Comparison of ENCODE assay signal across 7 cellular contexts in the genomic region with DNA sequence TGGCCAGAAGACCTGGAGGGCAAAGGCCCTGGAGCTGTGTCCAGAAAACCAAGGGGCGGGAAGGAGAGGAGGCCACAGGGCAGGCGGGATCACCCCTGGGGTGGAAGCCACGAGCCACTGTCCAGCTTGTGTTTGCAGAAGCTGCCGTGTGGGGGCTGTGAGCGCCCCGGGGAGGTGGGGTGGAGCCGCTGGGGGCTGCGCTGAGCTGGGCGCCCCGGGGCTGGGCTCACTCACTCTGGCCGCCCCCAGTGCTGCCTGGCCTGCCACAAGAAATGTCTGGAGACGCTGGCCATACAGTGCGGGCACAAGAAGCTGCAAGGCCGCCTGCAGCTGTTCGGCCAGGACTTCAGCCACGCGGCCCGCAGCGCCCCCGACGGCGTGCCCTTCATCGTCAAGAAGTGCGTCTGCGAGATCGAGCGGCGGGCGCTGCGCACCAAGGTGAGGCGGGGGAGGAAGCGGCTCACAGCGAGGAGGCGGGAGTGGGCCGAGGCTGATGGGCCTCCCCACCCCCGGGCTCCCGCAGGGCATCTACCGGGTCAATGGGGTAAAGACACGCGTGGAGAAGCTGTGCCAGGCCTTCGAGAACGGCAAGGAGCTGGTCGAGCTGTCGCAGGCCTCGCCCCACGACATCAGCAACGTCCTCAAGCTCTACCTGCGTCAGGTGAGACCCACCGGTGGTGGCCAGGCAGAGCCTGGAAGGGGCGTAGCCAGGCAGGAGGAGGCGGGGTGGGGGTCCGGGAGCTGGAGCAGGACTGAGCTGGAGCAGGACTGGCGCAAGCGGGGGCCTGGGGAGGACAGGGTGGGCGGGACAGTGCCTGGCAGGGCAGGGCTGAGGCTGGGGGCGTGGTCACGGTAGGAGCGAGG. TPM values are rescaled to one million over a fixed set of nuclear protein-coding genes. Genes with fewer than 3 reads are reported as not detected.
A peak's percentile ranks its signal among the peaks of the same experiment; 100 is the strongest.
DNase-seq lines count a peak whose midpoint lies in the region; ATAC-seq, FAIRE-seq and TF ChIP-seq lines count a peak whose summit lies in the region.
"Had no signal": no experiment of that assay in that cellular context is flagged by ENCODE, and none has a peak within 500 bp of the region (broad histone marks: within the 10 kb centered on the region; RNA-seq: fewer than 3 reads in every experiment).

No MANE protein-coding gene starts in this region.

- no peaks in the 10 kb centered on the region; the same call in 1 of the 2 replicates for H3K79me1 ChIP-seq in H1 (ENCODE audit: low read depth, low read length)

- H3K27ac ChIP-seq in H1 (ENCODE audit: low read depth, low read length) (no peak overlapping the region), smooth muscle cell (ENCODE audit: low read depth) (no peak overlapping the region)

- H3K4me1 ChIP-seq in H1 (replicated peaks in 1 of 4; ENCODE audit: control insufficient read depth in 3 of 4, insufficient read depth in 4 of 4, low read length in 3 of 4) (peaks cover 0 to 7% (median 0%) of the 10 kb centered on the region in 4 experiments; a peak in 4 of 7 replicates), smooth muscle cell (ENCODE audit: low read depth) (no peaks in the 10 kb centered on the region), Caco-2 (no peaks in the 10 kb centered on the region)

- H3K56ac ChIP-seq in H1 (replicated peaks; ENCODE audit: insufficient read length, low read depth, low read length) = no peak overlapping the region

- no peaks in the 10 kb centered on the region for H3K27me3 Mint-ChIP-seq in activated CD4-positive, alpha-beta memory T cell treated with anti-CD3 and anti-CD28 coated beads, Interleukin-2, amount 10 ng/mL, durations not matched to agents 7 days and 5 days
- no peaks in the 10 kb centered on the region for H3K27me3 Mint-ChIP-seq in activated CD4-positive, alpha-beta memory T cell treated with anti-CD3 and anti-CD28 coated beads for 36 hours
- no peaks in the 10 kb centered on the region for H3K27me3 Mint-ChIP-seq in Caco-2 (ENCODE audit: insufficient read depth, unreplicated experiment)

- H4K20me1 ChIP-seq in H1 (replicated peaks in 1 of 2; ENCODE audit: control insufficient read depth in 1 of 2, insufficient read depth in 2 of 2, low read length in 2 of 2) (peaks cover 0 to 17% of the 10 kb centered on the region in 2 experiments), smooth muscle cell (ENCODE audit: low read depth) (no peaks in the 10 kb centered on the region)

- H3K18ac ChIP-seq in H1 (ENCODE audit: extremely low read depth, low read length) = no peak overlapping the region

- no peak overlapping the region for H2BK5ac ChIP-seq in H1 (ENCODE audit: low read depth, low read length)

- no peak overlapping the region for H4K5ac ChIP-seq in H1 (ENCODE audit: insufficient read length, low read depth, low read length)

- H3F3A ChIP-seq in smooth muscle cell (ENCODE audit: low read depth) = no peaks in the 10 kb centered on the region

- H3K4me3 Mint-ChIP-seq in activated CD4-positive, alpha-beta memory T cell treated with anti-CD3 and anti-CD28 coated beads, Interleukin-2, amount 10 ng/mL, durations not matched to agents 7 days and 5 days = no peak overlapping the region
- H3K4me3 Mint-ChIP-seq in activated CD4-positive, alpha-beta memory T cell treated with anti-CD3 and anti-CD28 coated beads for 36 hours = no peak overlapping the region
- H3K4me3 Mint-ChIP-seq in Caco-2 (ENCODE audit: unreplicated experiment) = no peak overlapping the region

- intact Hi-C loops in activated CD4-positive, alpha-beta memory T cell treated with anti-CD3 and anti-CD28 coated beads for 36 hours (cut with micrococcal nuclease) = loop anchor here (1.0 kb wide), 2 partner anchors 14 kb away; partner anchors contain the start of genes ARHGAP45 and POLR2E
- intact Hi-C loops in Caco-2 (cut with micrococcal nuclease; ENCODE audit: unreplicated experiment) = no loop called here

- H4K8ac ChIP-seq in H1 (ENCODE audit: extremely low read depth, insufficient read depth, low read length) = no peak overlapping the region; the same call in 1 of the 2 replicates

- POLR2A ChIA-PET in activated CD4-positive, alpha-beta memory T cell treated with anti-CD3 and anti-CD28 coated beads, Interleukin-2, amount 10 ng/mL, durations not matched to agents 7 days and 5 days (lab: Charles Lee) = interaction anchor here (1.1 to 17.5 kb wide), 13 partner anchors 5 to 160 kb away, joined by 4 to 334 read pairs (median 16); partner anchors contain the start of genes ABCA7, ARHGAP45, ATP5F1D and CNN2
- POLR2A ChIA-PET in activated CD4-positive, alpha-beta memory T cell treated with anti-CD3 and anti-CD28 coated beads for 36 hours (lab: Charles Lee) = interaction anchor here (0.6 to 6.7 kb wide), 4 partner anchors 13 to 172 kb away, joined by 3 to 55 read pairs (median 5); partner anchors contain the start of genes ARHGAP45 and GPX4
- POLR2A ChIA-PET in H1 (lab: Charles Lee; ENCODE audit: partially characterized antibody) = interaction anchor here (0.5 to 10.3 kb wide), 21 partner anchors 9 to 845 kb away, joined by 3 to 93 read pairs (median 4); partner anchors contain the start of genes ABCA7, ARHGAP45, ATP5F1D and CIRBP
- POLR2A ChIA-PET in Caco-2 (lab: Charles Lee) = no interaction called here

- H3K4ac ChIP-seq in H1 (replicated peaks; ENCODE audit: insufficient read length, low read depth, low read length) = no peak overlapping the region

- no peak overlapping the region for H2BK15ac ChIP-seq in H1 (ENCODE audit: low read length)

- no peak for TF ChIP-seq RAD21 in H1 (IDR thresholded peaks at IDR 0.05 in 1 of 2, conservative IDR thresholded peaks at IDR 0.05 in 1 of 2; ENCODE audit: low read depth in 2 of 2, low read length in 2 of 2)

- peak overlapping the region; percentile 54 for H3K27ac Mint-ChIP-seq in activated CD4-positive, alpha-beta memory T cell treated with anti-CD3 and anti-CD28 coated beads, Interleukin-2, amount 10 ng/mL, durations not matched to agents 7 days and 5 days
- no peak overlapping the region for H3K27ac Mint-ChIP-seq in activated CD4-positive, alpha-beta memory T cell treated with anti-CD3 and anti-CD28 coated beads for 36 hours
- H3K27ac Mint-ChIP-seq in Caco-2 (ENCODE audit: unreplicated experiment) = no peak overlapping the region

- CTCF ChIA-PET in activated CD4-positive, alpha-beta memory T cell treated with anti-CD3 and anti-CD28 coated beads, Interleukin-2, amount 10 ng/mL, durations not matched to agents 7 days and 5 days (lab: Charles Lee) = interaction anchor here (0.8 to 2.1 kb wide), 3 partner anchors 15 to 19 kb away, joined by 3 to 12 read pairs (median 4); partner anchors contain the start of gene ARHGAP45
- CTCF ChIA-PET in activated CD4-positive, alpha-beta memory T cell treated with anti-CD3 and anti-CD28 coated beads for 36 hours (lab: Charles Lee) = interaction anchor here (0.9 to 4.8 kb wide), 4 partner anchors 10 to 111 kb away, joined by 3 to 25 read pairs (median 4); partner anchors contain the start of gene ARHGAP45
- CTCF ChIA-PET in H1 (lab: Charles Lee; ENCODE audit: partially characterized antibody) = interaction anchor here (0.6 to 8.9 kb wide), 19 partner anchors 10 to 189 kb away, joined by 3 to 54 read pairs (median 4); partner anchors contain the start of genes ARHGAP45, MED16 and RNU6-9
- CTCF ChIA-PET in Caco-2 (lab: Charles Lee) = no interaction called here

- H3K9ac ChIP-seq in H1 (replicated peaks in 1 of 4; ENCODE audit: extremely low read depth in 1 of 4, low read depth in 3 of 4, low read length in 3 of 4) (no peak overlapping the region), smooth muscle cell (ENCODE audit: low read depth) (no peak overlapping the region)

- no peak overlapping the region for H2BK120ac ChIP-seq in H1 (replicated peaks; ENCODE audit: low read depth, low read length)

- no peak overlapping the region for H2AK5ac ChIP-seq in H1 (ENCODE audit: low read depth, low read length)

- peaks cover 66% of the 10 kb centered on the region for H3K4me1 Mint-ChIP-seq in activated CD4-positive, alpha-beta memory T cell treated with anti-CD3 and anti-CD28 coated beads, Interleukin-2, amount 10 ng/mL, durations not matched to agents 7 days and 5 days
- peaks cover 60% of the 10 kb centered on the region for H3K4me1 Mint-ChIP-seq in activated CD4-positive, alpha-beta memory T cell treated with anti-CD3 and anti-CD28 coated beads for 36 hours (ENCODE audit: low read depth)
- no peaks in the 10 kb centered on the region for H3K4me1 Mint-ChIP-seq in Caco-2 (ENCODE audit: low read depth, unreplicated experiment)

- H2AFZ ChIP-seq in H1 (ENCODE audit: low read length) = no peak overlapping the region
- H2AFZ ChIP-seq in smooth muscle cell (ENCODE audit: low read depth) = no peak overlapping the region

- H3K36me3 Mint-ChIP-seq in activated CD4-positive, alpha-beta memory T cell treated with anti-CD3 and anti-CD28 coated beads, Interleukin-2, amount 10 ng/mL, durations not matched to agents 7 days and 5 days (ENCODE audit: low read depth) = peaks cover 82% of the 10 kb centered on the region
- H3K36me3 Mint-ChIP-seq in activated CD4-positive, alpha-beta memory T cell treated with anti-CD3 and anti-CD28 coated beads for 36 hours = peaks cover 62% of the 10 kb centered on the region
- H3K36me3 Mint-ChIP-seq in Caco-2 (ENCODE audit: insufficient read depth, unreplicated experiment) = peaks cover 76% of the 10 kb centered on the region

- 81% methylated on average over 46 of the region's 58 CpGs; no CpG with 5 or more reads in 1 of the 2 experiments for WGBS in H1 (ENCODE audit: extremely low coverage in 1 of 2, insufficient coverage in 1 of 2, insufficient read length in 1 of 2, insufficient replicate concordance in 2 of 2, low coverage in 1 of 2, low lambda C conversion rate in 2 of 2, missing lambda C conversion rate in 1 of 2), 2 experiments
- 21% methylated on average over 39 of the region's 58 CpGs for WGBS in smooth muscle cell (ENCODE audit: low lambda C conversion rate)

- no peaks in the 10 kb centered on the region for H3K27me3 ChIP-seq in H1 (replicated peaks in 1 of 4; ENCODE audit: control insufficient read depth in 3 of 4, extremely low read depth in 1 of 4, insufficient read depth in 3 of 4, low read length in 3 of 4)
- no peaks in the 10 kb centered on the region for H3K27me3 ChIP-seq in smooth muscle cell (ENCODE audit: low read depth)
- H3K27me3 ChIP-seq in Caco-2 (replicated peaks; ENCODE audit: control insufficient read depth, insufficient read depth, low read length) = no peaks in the 10 kb centered on the region

- H3K23me2 ChIP-seq in H1 (ENCODE audit: low read depth, low read length) = no peaks in the 10 kb centered on the region

- no peak for ATAC-seq in GM18858 (IDR thresholded peaks at IDR 0.05; ENCODE audit: unreplicated experiment)

- H3K4me3 ChIP-seq in H1 (ENCODE audit: extremely low read depth in 1 of 4, insufficient read depth in 2 of 4, low read depth in 3 of 4, low read length in 4 of 4) (peak overlapping the region in 2 of 4 experiments; percentile 19 to 21; a peak in 2 of 8 replicates), smooth muscle cell (peak overlapping the region; percentile 41), Caco-2 (ENCODE audit: low read depth, low read length) (no peak overlapping the region)

- no peak for FAIRE-seq in H1 (lab: Jason Lieb, UNC)

- no peak overlapping the region for H2BK12ac ChIP-seq in H1 (ENCODE audit: low read depth, low read length)

- TF ChIP-seq CTCF in H1 (IDR thresholded peaks at IDR 0.05; ENCODE audit: control extremely low read depth in 1 of 3, insufficient read depth in 1 of 3, low read depth in 1 of 3, low read length in 3 of 3) (no peak), smooth muscle cell (IDR thresholded peaks at IDR 0.05; ENCODE audit: borderline replicate concordance, insufficient read depth, poor library complexity, severe bottlenecking) (no peak), Caco-2 (IDR thresholded peaks at IDR 0.05; ENCODE audit: insufficient read depth in 1 of 2, low read depth in 1 of 2, low read length in 1 of 2, severe bottlenecking in 1 of 2, unreplicated experiment in 1 of 2) (no peak)

- no peak overlapping the region for H4K91ac ChIP-seq in H1 (replicated peaks; ENCODE audit: insufficient read length, low read length)

- no TSS peak for BruUV-seq in Caco-2 (replicated peaks; lab: Mats Ljungman, UMichigan)

- no peak for TF ChIP-seq POLR2A in H1 (IDR thresholded peaks at IDR 0.05; ENCODE audit: control extremely low read depth in 1 of 2, low read depth in 2 of 2, low read length in 2 of 2)

- H3K14ac ChIP-seq in H1 (ENCODE audit: insufficient read length) = no peak overlapping the region

- no peak overlapping the region for H3K23ac ChIP-seq in H1 (ENCODE audit: insufficient read length)

- no peak for TF ChIP-seq EP300 in H1 (IDR thresholded peaks at IDR 0.05; ENCODE audit: borderline replicate concordance in 1 of 2, low read depth in 2 of 2, low read length in 2 of 2)

- no peak for DNase-seq in activated CD4-positive, alpha-beta memory T cell treated with anti-CD3 and anti-CD28 coated beads, Interleukin-2, amount 10 ng/mL, durations not matched to agents 7 days and 5 days
- no peak for DNase-seq in activated CD4-positive, alpha-beta memory T cell treated with anti-CD3 and anti-CD28 coated beads for 36 hours
- DNase-seq in H1 (ENCODE audit: low read depth in 1 of 2, low spot score in 2 of 2) = peak in 1 of 2 experiments; percentile 98
- DNase-seq in smooth muscle cell (lab: John Stamatoyannopoulos, UW; ENCODE audit: unreplicated experiment) = no peak
- no peak for DNase-seq in Caco-2
- DNase-seq: AML-193 had no signal

- no peaks in the 10 kb centered on the region for H3K9me3 Mint-ChIP-seq in activated CD4-positive, alpha-beta memory T cell treated with anti-CD3 and anti-CD28 coated beads, Interleukin-2, amount 10 ng/mL, durations not matched to agents 7 days and 5 days
- H3K9me3 Mint-ChIP-seq in activated CD4-positive, alpha-beta memory T cell treated with anti-CD3 and anti-CD28 coated beads for 36 hours = no peaks in the 10 kb centered on the region
- H3K9me3 Mint-ChIP-seq in Caco-2 (ENCODE audit: unreplicated experiment) = no peaks in the 10 kb centered on the region

- H3K9me3 ChIP-seq in H1 (ENCODE audit: insufficient read depth in 2 of 2, low read depth in 1 of 2, low read length in 1 of 2) = no peaks in the 10 kb centered on the region
- no peaks in the 10 kb centered on the region for H3K9me3 ChIP-seq in smooth muscle cell (replicated peaks; ENCODE audit: low read depth)
- no peaks in the 10 kb centered on the region for H3K9me3 ChIP-seq in Caco-2

- peaks cover 0 to 52% (median 14%) of the 10 kb centered on the region in 4 experiments; a peak in 4 of 8 replicates for H3K36me3 ChIP-seq in H1 (ENCODE audit: control insufficient read depth in 2 of 4, insufficient read depth in 4 of 4, low read length in 3 of 4)
- no peaks in the 10 kb centered on the region for H3K36me3 ChIP-seq in smooth muscle cell (ENCODE audit: low read depth)
- H3K36me3 ChIP-seq in Caco-2 (ENCODE audit: control insufficient read depth, insufficient read depth, low read length) = no peaks in the 10 kb centered on the region

- H3K79me2 ChIP-seq in H1 (ENCODE audit: control insufficient read depth in 1 of 2, insufficient read depth in 2 of 2, low read length in 2 of 2) (no peaks in the 10 kb centered on the region), smooth muscle cell (ENCODE audit: low read depth) (no peaks in the 10 kb centered on the region)

- peak overlapping the region in 1 of 2 experiments; percentile 58; a peak in 1 of 4 replicates for H3K4me2 ChIP-seq in H1 (ENCODE audit: insufficient read depth in 1 of 2, low read depth in 2 of 2, low read length in 2 of 2)
- H3K4me2 ChIP-seq in smooth muscle cell = peak overlapping the region; percentile 81

- no peak overlapping the region for H2BK20ac ChIP-seq in H1 (ENCODE audit: low read length)

RNA-seq across cellular contexts. Expression of gene POLR2E, which starts 13.6 kb away (rescaled TPM):
- total RNA-seq in activated CD4-positive, alpha-beta memory T cell treated with anti-CD3 and anti-CD28 coated beads, Interleukin-2, amount 10 ng/mL, durations not matched to agents 7 days and 5 days = 100 to 1,000 TPM; 116 to 120 TPM
- total RNA-seq in activated CD4-positive, alpha-beta memory T cell treated with anti-CD3 and anti-CD28 coated beads for 36 hours = 100 to 1,000 TPM; 204 to 207 TPM
- total RNA-seq in H1 (2021; fragmentation: NEBNext Ultra II Directional; extraction: Animal tissue kit (Norgen Biotek cat#: 25700)) = 274 and 281 TPM in 2 replicates
- polyA plus RNA-seq in H1 (2011; rRNA removed) (381 and 483 TPM in 2 replicates), smooth muscle cell (235 and 260 TPM in 2 replicates)
- 378 TPM for polyA plus RNA-seq in H1 (2011; cell fraction: cytosol; rRNA removed)
- polyA plus RNA-seq in H1 (2011; cell fraction: nucleus; rRNA removed) = 283 TPM
- polyA plus RNA-seq in H1 (2012, experiment 1 of 2) = 286 to 416 TPM (median 379 TPM) in 4 replicates
- 296 TPM for polyA plus RNA-seq in H1 (2012, experiment 2 of 2)
- 195 TPM for polyA plus RNA-seq in H1 (2013, experiment 1 of 2)
- 204 TPM for polyA plus RNA-seq in H1 (2013, experiment 2 of 2)
- polyA minus RNA-seq in H1 (2011; rRNA and poly(A)+ RNA removed) = 110 and 140 TPM in 2 replicates
- polyA minus RNA-seq in H1 (2011; cell fraction: cytosol; rRNA and poly(A)+ RNA removed) = 128 TPM
- 125 TPM for polyA minus RNA-seq in H1 (2011; cell fraction: nucleus; rRNA and poly(A)+ RNA removed)
- total RNA-seq in smooth muscle cell (99.1 and 114 TPM in 2 replicates), Caco-2 (2022) (264 and 272 TPM in 2 replicates)

RNA-seq across cellular contexts. Expression of gene ARHGAP45, which starts 14.6 kb away (rescaled TPM):
- total RNA-seq in activated CD4-positive, alpha-beta memory T cell treated with anti-CD3 and anti-CD28 coated beads, Interleukin-2, amount 10 ng/mL, durations not matched to agents 7 days and 5 days = 100 to 1,000 TPM; 419 to 437 TPM
- total RNA-seq in activated CD4-positive, alpha-beta memory T cell treated with anti-CD3 and anti-CD28 coated beads for 36 hours = 100 to 1,000 TPM; 136 to 142 TPM
- total RNA-seq in H1 (2021; fragmentation: NEBNext Ultra II Directional; extraction: Animal tissue kit (Norgen Biotek cat#: 25700)) = 41.8 and 43.6 TPM in 2 replicates
- polyA plus RNA-seq in H1 (2011; rRNA removed) (31.4 and 40.2 TPM in 2 replicates), smooth muscle cell (8.0 and 13.9 TPM in 2 replicates)
- polyA plus RNA-seq in H1 (2011; cell fraction: cytosol; rRNA removed) = 36.8 TPM
- polyA plus RNA-seq in H1 (2011; cell fraction: nucleus; rRNA removed) = 67.4 TPM
- 26.5 to 43.1 TPM (median 35.3 TPM) in 4 replicates for polyA plus RNA-seq in H1 (2012, experiment 1 of 2)
- polyA plus RNA-seq in H1 (2012, experiment 2 of 2) = 29.2 TPM
- 16.7 TPM for polyA plus RNA-seq in H1 (2013, experiment 1 of 2)
- polyA plus RNA-seq in H1 (2013, experiment 2 of 2) = 16.2 TPM
- polyA minus RNA-seq in H1 (2011; rRNA and poly(A)+ RNA removed) = 13.6 and 19.9 TPM in 2 replicates
- 28.4 TPM for polyA minus RNA-seq in H1 (2011; cell fraction: cytosol; rRNA and poly(A)+ RNA removed)
- polyA minus RNA-seq in H1 (2011; cell fraction: nucleus; rRNA and poly(A)+ RNA removed) = 25.1 TPM
- total RNA-seq in smooth muscle cell (4.4 and 8.7 TPM in 2 replicates), Caco-2 (2022) (38.6 and 43.3 TPM in 2 replicates)

RNA-seq across cellular contexts. Expression of gene GPX4, which starts 22.3 kb away (rescaled TPM):
- total RNA-seq in activated CD4-positive, alpha-beta memory T cell treated with anti-CD3 and anti-CD28 coated beads, Interleukin-2, amount 10 ng/mL, durations not matched to agents 7 days and 5 days = 100 to 1,000 TPM; 141 to 148 TPM
- 100 to 1,000 TPM; 274 to 275 TPM for total RNA-seq in activated CD4-positive, alpha-beta memory T cell treated with anti-CD3 and anti-CD28 coated beads for 36 hours
- 342 and 355 TPM in 2 replicates for total RNA-seq in H1 (2021; fragmentation: NEBNext Ultra II Directional; extraction: Animal tissue kit (Norgen Biotek cat#: 25700))
- polyA plus RNA-seq in H1 (2011; rRNA removed) (693 and 947 TPM in 2 replicates), smooth muscle cell (441 and 450 TPM in 2 replicates)
- polyA plus RNA-seq in H1 (2011; cell fraction: cytosol; rRNA removed) = 779 TPM
- 730 TPM for polyA plus RNA-seq in H1 (2011; cell fraction: nucleus; rRNA removed)
- polyA plus RNA-seq in H1 (2012, experiment 1 of 2) = 475 to 711 TPM (median 640 TPM) in 4 replicates
- polyA plus RNA-seq in H1 (2012, experiment 2 of 2) = 958 TPM
- polyA plus RNA-seq in H1 (2013, experiment 1 of 2) = 575 TPM
- 562 TPM for polyA plus RNA-seq in H1 (2013, experiment 2 of 2)
- polyA minus RNA-seq in H1 (2011; rRNA and poly(A)+ RNA removed) = 186 and 191 TPM in 2 replicates
- 297 TPM for polyA minus RNA-seq in H1 (2011; cell fraction: cytosol; rRNA and poly(A)+ RNA removed)
- polyA minus RNA-seq in H1 (2011; cell fraction: nucleus; rRNA and poly(A)+ RNA removed) = 155 TPM
- total RNA-seq in smooth muscle cell (319 and 325 TPM in 2 replicates), Caco-2 (2022) (500 and 546 TPM in 2 replicates)

RNA-seq across cellular contexts. Expression of gene ABCA7, which starts 41.6 kb away (rescaled TPM):
- 10 to 100 TPM; 92.7 to 95.1 TPM for total RNA-seq in activated CD4-positive, alpha-beta memory T cell treated with anti-CD3 and anti-CD28 coated beads, Interleukin-2, amount 10 ng/mL, durations not matched to agents 7 days and 5 days
- 10 to 100 TPM; 28.3 to 29.3 TPM for total RNA-seq in activated CD4-positive, alpha-beta memory T cell treated with anti-CD3 and anti-CD28 coated beads for 36 hours
- 25.6 and 29.7 TPM in 2 replicates for total RNA-seq in H1 (2021; fragmentation: NEBNext Ultra II Directional; extraction: Animal tissue kit (Norgen Biotek cat#: 25700))
- polyA plus RNA-seq in H1 (2011; rRNA removed) = 10.4 and 17.4 TPM in 2 replicates
- 11.0 TPM for polyA plus RNA-seq in H1 (2011; cell fraction: cytosol; rRNA removed)
- polyA plus RNA-seq in H1 (2011; cell fraction: nucleus; rRNA removed) = 75.8 TPM
- 24.0 to 35.6 TPM (median 26.9 TPM) in 4 replicates for polyA plus RNA-seq in H1 (2012, experiment 1 of 2)
- 20.8 TPM for polyA plus RNA-seq in H1 (2012, experiment 2 of 2)
- polyA plus RNA-seq in H1 (2013, experiment 1 of 2) = 22.9 TPM
- polyA plus RNA-seq in H1 (2013, experiment 2 of 2) = 19.2 TPM
- polyA minus RNA-seq in H1 (2011; rRNA and poly(A)+ RNA removed) = 7.3 and 11.6 TPM in 2 replicates
- polyA minus RNA-seq in H1 (2011; cell fraction: cytosol; rRNA and poly(A)+ RNA removed) = 17.7 TPM
- 32.0 TPM for polyA minus RNA-seq in H1 (2011; cell fraction: nucleus; rRNA and poly(A)+ RNA removed)
- total RNA-seq in smooth muscle cell = 4.1 and 5.0 TPM in 2 replicates
- 11.8 and 26.5 TPM in 2 replicates for polyA plus RNA-seq in smooth muscle cell
- 43.5 and 45.9 TPM in 2 replicates for total RNA-seq in Caco-2 (2022)

RNA-seq across cellular contexts. Expression of gene CNN2, which starts 55.1 kb away (rescaled TPM):
- 100 to 1,000 TPM; 513 to 519 TPM for total RNA-seq in activated CD4-positive, alpha-beta memory T cell treated with anti-CD3 and anti-CD28 coated beads, Interleukin-2, amount 10 ng/mL, durations not matched to agents 7 days and 5 days
- 100 to 1,000 TPM; 123 to 130 TPM for total RNA-seq in activated CD4-positive, alpha-beta memory T cell treated with anti-CD3 and anti-CD28 coated beads for 36 hours
- 522 and 551 TPM in 2 replicates for total RNA-seq in H1 (2021; fragmentation: NEBNext Ultra II Directional; extraction: Animal tissue kit (Norgen Biotek cat#: 25700))
- polyA plus RNA-seq in H1 (2011; rRNA removed) = 189 and 349 TPM in 2 replicates
- polyA plus RNA-seq in H1 (2011; cell fraction: cytosol; rRNA removed) = 238 TPM
- 235 TPM for polyA plus RNA-seq in H1 (2011; cell fraction: nucleus; rRNA removed)
- 294 to 464 TPM (median 423 TPM) in 4 replicates for polyA plus RNA-seq in H1 (2012, experiment 1 of 2)
- polyA plus RNA-seq in H1 (2012, experiment 2 of 2) = 443 TPM
- 346 TPM for polyA plus RNA-seq in H1 (2013, experiment 1 of 2)
- polyA plus RNA-seq in H1 (2013, experiment 2 of 2) = 345 TPM
- 314 and 396 TPM in 2 replicates for polyA minus RNA-seq in H1 (2011; rRNA and poly(A)+ RNA removed)
- polyA minus RNA-seq in H1 (2011; cell fraction: cytosol; rRNA and poly(A)+ RNA removed) = 453 TPM
- 127 TPM for polyA minus RNA-seq in H1 (2011; cell fraction: nucleus; rRNA and poly(A)+ RNA removed)
- 150 and 155 TPM in 2 replicates for total RNA-seq in smooth muscle cell
- polyA plus RNA-seq in smooth muscle cell = 392 and 404 TPM in 2 replicates
- total RNA-seq in Caco-2 (2022) = 194 and 221 TPM in 2 replicates
